In the genomic region with DNA sequence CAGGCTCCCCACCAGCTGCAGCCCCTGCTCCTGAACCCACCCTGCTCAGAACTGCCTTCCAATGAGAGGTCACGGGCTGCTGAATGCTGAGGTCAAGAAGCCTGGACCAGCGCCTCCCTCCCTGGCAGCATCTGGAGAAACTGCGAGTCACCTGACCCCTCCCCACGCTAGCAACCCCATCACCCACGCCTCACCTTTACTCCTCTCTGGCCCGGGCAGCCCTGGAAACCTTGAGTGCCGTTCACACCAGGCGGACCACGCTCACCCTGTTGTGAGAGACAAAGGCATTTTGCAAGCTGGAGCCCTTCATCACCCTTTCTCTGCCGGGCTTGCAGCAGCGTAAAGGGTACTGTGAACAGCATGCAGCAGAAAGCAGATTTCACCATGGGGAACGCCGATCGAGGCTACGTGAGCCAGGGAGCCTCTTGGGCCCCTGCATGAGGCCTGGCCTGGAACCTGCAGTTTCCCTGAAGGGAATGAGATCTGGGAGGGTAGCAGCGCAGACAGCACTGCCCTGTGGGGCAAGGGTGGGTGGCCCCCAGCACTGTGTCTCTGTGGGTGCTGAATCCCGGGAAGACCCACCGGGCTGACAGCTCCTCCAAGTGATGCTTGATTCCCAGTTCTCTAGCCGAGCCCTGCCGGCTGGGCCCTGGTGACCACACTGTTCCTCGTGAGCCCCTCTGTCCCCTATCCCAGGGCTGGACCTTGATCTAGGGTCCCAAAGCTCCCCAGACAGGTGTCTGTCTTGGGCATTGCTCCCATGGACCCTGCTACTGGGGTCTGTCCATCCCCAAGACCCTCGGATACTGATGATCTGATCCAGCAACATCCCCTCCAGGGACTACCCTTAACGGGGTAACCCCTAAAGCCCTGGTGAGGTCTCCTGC, we compare ENCODE assay signal across 2 cellular contexts.
TF ChIP-seq lines count a peak whose summit lies in the region.

No MANE protein-coding gene starts in this region.

TF ChIP-seq in IMR-90, 13 proteins besides CTCF, POLR2A, EP300 and RAD21:
- TF ChIP-seq SMC3 (IDR thresholded peaks at IDR 0.05; ENCODE audit: low read depth, low read length): no peak
TF ChIP-seq in IMR-90: peak in this region for 0.

TF ChIP-seq in HEK293T, 16 proteins besides CTCF, POLR2A, EP300 and RAD21:
- no peak for TF ChIP-seq SUZ12 (IDR thresholded peaks at IDR 0.05)
- no peak for TF ChIP-seq ARNT (IDR thresholded peaks at IDR 0.05)
- TF ChIP-seq ZNF384 (IDR thresholded peaks at IDR 0.05): no peak
- no peak for TF ChIP-seq TARDBP (IDR thresholded peaks at IDR 0.05)
- TF ChIP-seq CTBP1 (IDR thresholded peaks at IDR 0.05; ENCODE audit: borderline replicate concordance): no peak
- TF ChIP-seq BHLHE40 (IDR thresholded peaks at IDR 0.05; ENCODE audit: borderline replicate concordance): no peak
- no peak for TF ChIP-seq ELF4 (IDR thresholded peaks at IDR 0.05)
- no peak for TF ChIP-seq SP1 (IDR thresholded peaks at IDR 0.05)
- TF ChIP-seq HDGF (IDR thresholded peaks at IDR 0.05; ENCODE audit: borderline replicate concordance): no peak
- TF ChIP-seq FOXA1 (IDR thresholded peaks at IDR 0.05): no peak
- TF ChIP-seq, protein P1, sequence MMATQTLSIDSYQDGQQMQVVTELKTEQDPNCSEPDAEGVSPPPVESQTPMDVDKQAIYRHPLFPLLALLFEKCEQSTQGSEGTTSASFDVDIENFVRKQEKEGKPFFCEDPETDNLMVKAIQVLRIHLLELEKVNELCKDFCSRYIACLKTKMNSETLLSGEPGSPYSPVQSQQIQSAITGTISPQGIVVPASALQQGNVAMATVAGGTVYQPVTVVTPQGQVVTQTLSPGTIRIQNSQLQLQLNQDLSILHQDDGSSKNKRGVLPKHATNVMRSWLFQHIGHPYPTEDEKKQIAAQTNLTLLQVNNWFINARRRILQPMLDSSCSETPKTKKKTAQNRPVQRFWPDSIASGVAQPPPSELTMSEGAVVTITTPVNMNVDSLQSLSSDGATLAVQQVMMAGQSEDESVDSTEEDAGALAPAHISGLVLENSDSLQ (IDR thresholded peaks at IDR 0.05): no peak
- no peak for TF ChIP-seq FOXM1 (IDR thresholded peaks at IDR 0.05; ENCODE audit: borderline replicate concordance)
TF ChIP-seq in HEK293T: peak in this region for 0.
